10 cellular contexts compared by ENCODE assay signal in genomic region chr1:47023268-47024137, GRCh38. TPM values are rescaled to one million over a fixed set of nuclear protein-coding genes. Genes with fewer than 3 reads are reported as not detected.
DNase-seq lines count a peak whose midpoint lies in the region; ATAC-seq and TF ChIP-seq lines count a peak whose summit lies in the region.
"Had no signal": no experiment of that assay in that cellular context is flagged by ENCODE, and none has a peak within 500 bp of the region (broad histone marks: within the 10 kb centered on the region; RNA-seq: fewer than 3 reads in every experiment).

TSS of gene CYP4X1 (plus strand) at chr1:47023669. CDS start at chr1:47023818, 149 bp downstream.

- H3K9me3 ChIP-seq in Caco-2, result no peaks in the 10 kb centered on the region
- H3K9me3 ChIP-seq in SK-N-SH, result no peaks in the 10 kb centered on the region
- no peaks in the 10 kb centered on the region for H3K9me3 ChIP-seq in gastroesophageal sphincter

- peak within 1 kb of the TSS; percentile 29; the same call in 1 of the 2 replicates for H2AFZ ChIP-seq in SK-N-SH (ENCODE audit: low read depth)

- no peaks in the 10 kb centered on the region for H3K36me3 Mint-ChIP-seq in Caco-2 (ENCODE audit: insufficient read depth, unreplicated experiment)
- H3K36me3 Mint-ChIP-seq in T-helper 2 cell treated with Interferon-gamma antibody and Interleukin-4, amounts not matched to agents 5 μg/mL and 100 μg/mL, for 36 hours (ENCODE audit: low read depth), result no peaks in the 10 kb centered on the region
- H3K36me3 Mint-ChIP-seq: CD4-positive, CD25-positive, alpha-beta regulatory T cell had no signal

- peaks cover 2% of the 10 kb centered on the region for H3K27me3 Mint-ChIP-seq in Caco-2 (ENCODE audit: insufficient read depth, unreplicated experiment)
- H3K27me3 Mint-ChIP-seq in T-helper 2 cell treated with Interferon-gamma antibody and Interleukin-4, amounts not matched to agents 5 μg/mL and 100 μg/mL, for 36 hours (ENCODE audit: low read depth), result peaks cover 39% of the 10 kb centered on the region

- H3K79me2 ChIP-seq in SK-N-SH (ENCODE audit: insufficient read depth), result no peaks in the 10 kb centered on the region

- no peak for TF ChIP-seq POLR2A in gastroesophageal sphincter (IDR thresholded peaks at IDR 0.05)

- no peaks in the 10 kb centered on the region for H4K20me1 ChIP-seq in SK-N-SH (ENCODE audit: insufficient read depth)

- H3K27ac ChIP-seq in SK-N-SH (ENCODE audit: low read depth in 2 of 2, low read length in 1 of 2), result no peak within 1 kb of the TSS
- H3K27ac ChIP-seq in gastroesophageal sphincter, result peak within 1 kb of the TSS in 3 of 4 donors; percentile 59 to 65 (median 62)

- H3F3A ChIP-seq in SK-N-SH (replicated peaks; ENCODE audit: insufficient read depth), result no peaks in the 10 kb centered on the region

- H3K9ac ChIP-seq in SK-N-SH, result no peak within 1 kb of the TSS

- no peaks in the 10 kb centered on the region for H3K36me3 ChIP-seq in Caco-2 (ENCODE audit: control insufficient read depth, insufficient read depth, low read length)
- H3K36me3 ChIP-seq in SK-N-SH (replicated peaks in 1 of 2; ENCODE audit: control insufficient read depth in 1 of 2, insufficient read depth in 2 of 2, low read length in 1 of 2), result no peaks in the 10 kb centered on the region
- no peaks in the 10 kb centered on the region for H3K36me3 ChIP-seq in gastroesophageal sphincter

- H3K9me3 Mint-ChIP-seq in Caco-2 (ENCODE audit: unreplicated experiment), result no peaks in the 10 kb centered on the region
- H3K9me3 Mint-ChIP-seq in T-helper 2 cell treated with Interferon-gamma antibody and Interleukin-4, amounts not matched to agents 5 μg/mL and 100 μg/mL, for 36 hours, result no peaks in the 10 kb centered on the region
- H3K9me3 Mint-ChIP-seq: stimulated activated naive CD8-positive, alpha-beta T cell treated with anti-CD3 and anti-CD28 coated beads, Interleukin-15, Interleukin-2, amounts not matched to agents 100 ng/mL and 50 ng/mL, for 24 hours had no signal

- CTCF ChIA-PET in Caco-2 (lab: Charles Lee), result interaction anchor here (0.6 kb wide), 1 partner anchor 25 kb away, joined by 3 read pairs; no protein-coding TSS in a partner anchor
- CTCF ChIA-PET in SK-N-SH (lab: Yijun Ruan, JAX), result no interaction called here

- peak within 1 kb of the TSS; percentile 65 for H3K4me2 ChIP-seq in SK-N-SH

- H3K4me1 ChIP-seq in Caco-2, result peaks cover 14% of the 10 kb centered on the region; the same call in 1 of the 2 replicates
- H3K4me1 ChIP-seq in SK-N-SH (ENCODE audit: control insufficient read depth in 1 of 2, insufficient read depth in 2 of 2, low read depth in 1 of 2, low read length in 1 of 2), result no peaks in the 10 kb centered on the region
- H3K4me1 ChIP-seq in gastroesophageal sphincter, result peaks cover 0 to 17% (median 0%) of the 10 kb centered on the region in 3 donors

- no peak for ATAC-seq in gastroesophageal sphincter

- WGBS in SK-N-SH (ENCODE audit: low lambda C conversion rate), result 15% methylated on average over 32 of the region's 49 CpGs
- WGBS in gastroesophageal sphincter (ENCODE audit: low coverage in 1 of 2), 2 donors, result 1 to 3% methylated on average over 16 to 19 of the region's 49 CpGs

- H3K9me2 ChIP-seq in SK-N-SH, result no peaks in the 10 kb centered on the region

- BruUV-seq in Caco-2 (replicated peaks; lab: Mats Ljungman, UMichigan), result TSS peak; percentile 25

- peaks cover 16% of the 10 kb centered on the region for H3K4me1 Mint-ChIP-seq in Caco-2 (ENCODE audit: low read depth, unreplicated experiment)
- no peaks in the 10 kb centered on the region for H3K4me1 Mint-ChIP-seq in T-helper 2 cell treated with Interferon-gamma antibody and Interleukin-4, amounts not matched to agents 5 μg/mL and 100 μg/mL, for 36 hours (ENCODE audit: low read depth)
- H3K4me1 Mint-ChIP-seq: CD4-positive, CD25-positive, alpha-beta regulatory T cell had no signal

- TF ChIP-seq EP300 in SK-N-SH (IDR thresholded peaks at IDR 0.05; ENCODE audit: borderline replicate concordance in 1 of 2, low read depth in 1 of 2, low read length in 1 of 2) (no peak), gastroesophageal sphincter (IDR thresholded peaks at IDR 0.05) (no peak)

- intact Hi-C loops in Caco-2 (cut with micrococcal nuclease; ENCODE audit: unreplicated experiment), result no loop called here

- H3K27me3 ChIP-seq in Caco-2 (replicated peaks; ENCODE audit: control insufficient read depth, insufficient read depth, low read length) (no peaks in the 10 kb centered on the region), SK-N-SH (ENCODE audit: insufficient read depth) (peaks cover 28% of the 10 kb centered on the region; the same call in 1 of the 2 replicates), gastroesophageal sphincter (peaks cover 42% of the 10 kb centered on the region)

- H3K27ac Mint-ChIP-seq in Caco-2 (ENCODE audit: unreplicated experiment), result no peak within 1 kb of the TSS
- H3K27ac Mint-ChIP-seq in T-helper 2 cell treated with Interferon-gamma antibody and Interleukin-4, amounts not matched to agents 5 μg/mL and 100 μg/mL, for 36 hours, result no peak within 1 kb of the TSS
- H3K27ac Mint-ChIP-seq: CD4-positive, CD25-positive, alpha-beta regulatory T cell; stimulated activated naive CD8-positive, alpha-beta T cell treated with anti-CD3 and anti-CD28 coated beads, Interleukin-15, Interleukin-2, amounts not matched to agents 100 ng/mL and 50 ng/mL, for 24 hours had no signal

- H3K4me3 ChIP-seq in Caco-2 (ENCODE audit: low read depth, low read length) (peak within 1 kb of the TSS; percentile 51), SK-N-SH (ENCODE audit: low read depth in 2 of 2, low read length in 1 of 2) (peak within 1 kb of the TSS; percentile 31 to 37; a peak in 2 of 4 replicates), gastroesophageal sphincter (peak within 1 kb of the TSS in 1 of 2 donors; percentile 45)

- DNase-seq in Caco-2 (peak in 1 of 2 experiments; percentile 29), SK-N-SH (peak; percentile 11), occipital lobe (lab: John Stamatoyannopoulos, UW) (peak; percentile 37), GM03348 (ENCODE audit: low spot score) (no peak)
- no peak for DNase-seq in stimulated activated CD4-positive, alpha-beta T cell treated with anti-CD3 and anti-CD28 coated beads, Interleukin-2, amount 100 ng/mL, for 24 hours
- no peak for DNase-seq in T-helper 2 cell treated with Interferon-gamma antibody and Interleukin-4, amounts not matched to agents 5 μg/mL and 100 μg/mL, for 36 hours (ENCODE audit: low spot score)
- no peak for DNase-seq in stimulated activated CD4-positive, alpha-beta T cell treated with anti-CD3 and anti-CD28 coated beads, Interleukin-4, amount 100 ng/mL, for 24 hours
- DNase-seq: CD4-positive, CD25-positive, alpha-beta regulatory T cell had no signal

- POLR2A ChIA-PET in Caco-2 (lab: Charles Lee), result no interaction called here
- POLR2A ChIA-PET in SK-N-SH (lab: Yijun Ruan, JAX), result no interaction called here

- TF ChIP-seq CTCF in Caco-2 (IDR thresholded peaks at IDR 0.05; ENCODE audit: insufficient read depth in 1 of 2, low read depth in 1 of 2, low read length in 1 of 2, severe bottlenecking in 1 of 2, unreplicated experiment in 1 of 2) (no peak), SK-N-SH (IDR thresholded peaks at IDR 0.05) (no peak), gastroesophageal sphincter (IDR thresholded peaks at IDR 0.05) (no peak)

- H3K4me3 Mint-ChIP-seq in Caco-2 (ENCODE audit: unreplicated experiment), result peak within 1 kb of the TSS; percentile 72
- H3K4me3 Mint-ChIP-seq in T-helper 2 cell treated with Interferon-gamma antibody and Interleukin-4, amounts not matched to agents 5 μg/mL and 100 μg/mL, for 36 hours, result no peak within 1 kb of the TSS
- H3K4me3 Mint-ChIP-seq: CD4-positive, CD25-positive, alpha-beta regulatory T cell; stimulated activated naive CD8-positive, alpha-beta T cell treated with anti-CD3 and anti-CD28 coated beads, Interleukin-15, Interleukin-2, amounts not matched to agents 100 ng/mL and 50 ng/mL, for 24 hours had no signal

- no peak for TF ChIP-seq RAD21 in SK-N-SH (IDR thresholded peaks at IDR 0.05; ENCODE audit: low read length)

TF ChIP-seq in SK-N-SH, 30 proteins besides CTCF, POLR2A, EP300 and RAD21:
- TF ChIP-seq YY1 (IDR thresholded peaks at IDR 0.05; ENCODE audit: low read depth) (no peak), MAX (IDR thresholded peaks at IDR 0.05; ENCODE audit: low read depth) (no peak), ZBTB33 (IDR thresholded peaks at IDR 0.05; ENCODE audit: borderline replicate concordance, low read depth) (no peak), FOXM1 (IDR thresholded peaks at IDR 0.05; ENCODE audit: low read depth) (no peak), FOSL2 (IDR thresholded peaks at IDR 0.05; ENCODE audit: borderline replicate concordance, low read depth) (no peak), GABPA (IDR thresholded peaks at IDR 0.05; ENCODE audit: low read depth) (no peak), MXI1 (IDR thresholded peaks at IDR 0.05; ENCODE audit: low read depth, low read length) (no peak), GATA2 (CRISPR knock-in tag; IDR thresholded peaks at IDR 0.05) (no peak)

RNA-seq across cellular contexts. Expression of gene CYP4X1, which starts in this region (rescaled TPM):
- total RNA-seq in Caco-2 (2022) (5.5 and 7.8 TPM in 2 replicates), gastroesophageal sphincter (1 to 10 TPM; 3.1 to 8.4 (median 4.5) TPM), occipital lobe (14.5 TPM)
- polyA plus RNA-seq in SK-N-SH (2012; rRNA removed), result 0.67 and 0.88 TPM in 2 replicates
- polyA plus RNA-seq in SK-N-SH (2012; cell fraction: cytosol; rRNA removed), result 0.68 and 0.81 TPM in 2 replicates
- 0.32 and 0.64 TPM in 2 replicates for polyA plus RNA-seq in SK-N-SH (2012; cell fraction: nucleus; rRNA removed)
- total RNA-seq: CD4-positive, CD25-positive, alpha-beta regulatory T cell had no signal
- polyA plus RNA-seq: CD4-positive, CD25-positive, alpha-beta regulatory T cell had no signal

Comparison
In these comparisons a context has a peak if more than half of its experiments do, and no peak if none do; other contexts are left out.
1. Peak in DNase-seq, H3K4me3 ChIP-seq and H3K4me2 ChIP-seq in SK-N-SH; RNA of the gene not detected or under 1 TPM.
2. H3K27ac ChIP-seq: peak in gastroesophageal sphincter (3 of 4); none in SK-N-SH (0 of 2).